28 cellular contexts compared by ENCODE assay signal in the genomic region with DNA sequence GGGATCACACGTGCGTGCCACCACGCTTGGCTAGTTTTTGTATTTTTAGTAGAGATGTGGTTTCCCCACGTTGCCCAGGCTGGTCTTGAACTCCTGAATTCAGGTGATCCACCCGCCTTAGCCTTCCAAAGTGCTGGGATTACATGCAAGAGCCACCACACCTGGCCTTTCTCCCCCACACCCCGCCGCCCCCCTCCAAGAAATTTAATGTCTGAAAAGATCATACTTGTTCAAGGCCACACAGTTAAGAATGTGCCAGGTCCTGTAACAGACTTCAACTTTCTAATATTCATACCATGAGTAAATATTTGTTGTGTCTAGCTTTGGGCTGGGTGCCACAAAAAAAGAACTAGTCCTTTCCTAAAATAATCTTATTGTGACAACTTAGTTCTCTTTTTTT.
"Had no signal": no experiment of that assay in that cellular context is flagged by ENCODE, and none has a peak within 500 bp of the region (broad histone marks: within the 10 kb centered on the region; RNA-seq: fewer than 3 reads in every experiment).

No MANE protein-coding gene starts in this region.

- H3K27ac Mint-ChIP-seq: activated CD4-positive, alpha-beta T cell treated with anti-CD3 and anti-CD28 coated beads, Interleukin-2, amount 10 ng/mL, durations not matched to agents 24 days and 14 days; activated CD8-positive, alpha-beta T cell treated with anti-CD3 and anti-CD28 coated beads for 36 hours; activated T-cell treated with anti-CD3 and anti-CD28 coated beads, Interleukin-2, amount 50 U/mL, for 72 hours; nephron had no signal

- H3K4me3 Mint-ChIP-seq: activated CD4-positive, alpha-beta T cell treated with anti-CD3 and anti-CD28 coated beads, Interleukin-2, amount 10 ng/mL, durations not matched to agents 24 days and 14 days; activated CD8-positive, alpha-beta T cell treated with anti-CD3 and anti-CD28 coated beads for 36 hours; activated naive CD8-positive, alpha-beta T cell treated with anti-CD3 and anti-CD28 coated beads for 36 hours; activated T-cell treated with anti-CD3 and anti-CD28 coated beads, Interleukin-2, amount 50 U/mL, for 72 hours; brain; nephron; stimulated activated naive CD8-positive, alpha-beta T cell treated with anti-CD3 and anti-CD28 coated beads, Interleukin-15, amount 100 ng/mL, for 72 hours had no signal

- H3K4me1 Mint-ChIP-seq: brain; nephron; stimulated activated naive CD8-positive, alpha-beta T cell treated with anti-CD3 and anti-CD28 coated beads, Interleukin-15, amount 100 ng/mL, for 72 hours had no signal

- H3K9me3 ChIP-seq: adrenal gland, colonic mucosa, left ventricle myocardium inferior, mucosa of descending colon, upper lobe of left lung, vagina had no signal

- H3K4me3 ChIP-seq: adrenal gland, cardiac muscle cell, colonic mucosa, left ventricle myocardium inferior, lung, mucosa of descending colon, skin epidermis, upper lobe of left lung, vagina had no signal

- FAIRE-seq: frontal cortex, islet of Langerhans had no signal

- H3K9me3 Mint-ChIP-seq: activated CD4-positive, alpha-beta T cell treated with anti-CD3 and anti-CD28 coated beads, Interleukin-2, amount 10 ng/mL, durations not matched to agents 24 days and 14 days; activated CD8-positive, alpha-beta T cell treated with anti-CD3 and anti-CD28 coated beads for 36 hours; activated naive CD8-positive, alpha-beta T cell treated with anti-CD3 and anti-CD28 coated beads for 36 hours; activated T-cell treated with anti-CD3 and anti-CD28 coated beads, Interleukin-2, amount 50 U/mL, for 72 hours; brain; nephron; stimulated activated naive CD8-positive, alpha-beta T cell treated with anti-CD3 and anti-CD28 coated beads, Interleukin-15, amount 100 ng/mL, for 72 hours had no signal

- H3K27me3 Mint-ChIP-seq: activated CD4-positive, alpha-beta T cell treated with anti-CD3 and anti-CD28 coated beads, Interleukin-2, amount 10 ng/mL, durations not matched to agents 24 days and 14 days; activated CD8-positive, alpha-beta T cell treated with anti-CD3 and anti-CD28 coated beads for 36 hours; activated naive CD8-positive, alpha-beta T cell treated with anti-CD3 and anti-CD28 coated beads for 36 hours; brain; stimulated activated naive CD8-positive, alpha-beta T cell treated with anti-CD3 and anti-CD28 coated beads, Interleukin-15, amount 100 ng/mL, for 72 hours had no signal

- H3K27ac ChIP-seq: adrenal gland, cardiac muscle cell, colonic mucosa, left ventricle myocardium inferior, skin epidermis, upper lobe of left lung, vagina had no signal

- H3K27me3 ChIP-seq: adrenal gland, cardiac muscle cell, colonic mucosa, upper lobe of left lung, vagina had no signal

- ATAC-seq: activated CD8-positive, alpha-beta T cell treated with anti-CD3 and anti-CD28 coated beads for 36 hours; activated T-cell treated with anti-CD3 and anti-CD28 coated beads, Interleukin-2, amount 50 U/mL, for 72 hours; mucosa of descending colon; sciatic nerve; stimulated activated naive CD8-positive, alpha-beta T cell treated with anti-CD3 and anti-CD28 coated beads, Interleukin-15, amount 100 ng/mL, for 72 hours had no signal

- H3K4me1 ChIP-seq: adrenal gland, colonic mucosa, left ventricle myocardium inferior, upper lobe of left lung, vagina had no signal

- DNase-seq: activated CD4-positive, alpha-beta T cell treated with anti-CD3 and anti-CD28 coated beads, Interleukin-2, amount 10 ng/mL, durations not matched to agents 24 days and 14 days; activated CD4-positive, CD25-positive, alpha-beta regulatory T cell treated with anti-CD3 and anti-CD28 coated beads, Interleukin-2, amount 50 U/mL, for 72 hours; activated CD8-positive, alpha-beta T cell treated with anti-CD3 and anti-CD28 coated beads for 36 hours; activated naive CD4-positive, alpha-beta T cell treated with Interleukin-2 at 50 U/mL for 16 hours; activated naive CD8-positive, alpha-beta T cell treated with anti-CD3 and anti-CD28 coated beads for 36 hours; activated T-cell treated with anti-CD3 and anti-CD28 coated beads, Interleukin-2, amount 50 U/mL, for 72 hours; aorta; cerebellar nuclear complex; colonic mucosa; effector CD8-positive, alpha-beta T cell; glutamatergic neuron; left ventricle myocardium inferior; mucosa of descending colon; stimulated activated CD4-positive, alpha-beta T cell treated with anti-CD3 and anti-CD28 coated beads, Interleukin-12 subunit alpha, Interleukin-12 subunit beta, amount 100 ng/mL, for 4 hours; stimulated activated CD4-positive, alpha-beta T cell treated with anti-CD3 and anti-CD28 coated beads, Interleukin-4, amount 100 ng/mL, for 1 hour; stimulated activated naive CD8-positive, alpha-beta T cell treated with anti-CD3 and anti-CD28 coated beads, Interleukin-15, amount 100 ng/mL, for 72 hours; substantia nigra; upper lobe of left lung had no signal
